22 cellular contexts compared by ENCODE assay signal in the genomic region with DNA sequence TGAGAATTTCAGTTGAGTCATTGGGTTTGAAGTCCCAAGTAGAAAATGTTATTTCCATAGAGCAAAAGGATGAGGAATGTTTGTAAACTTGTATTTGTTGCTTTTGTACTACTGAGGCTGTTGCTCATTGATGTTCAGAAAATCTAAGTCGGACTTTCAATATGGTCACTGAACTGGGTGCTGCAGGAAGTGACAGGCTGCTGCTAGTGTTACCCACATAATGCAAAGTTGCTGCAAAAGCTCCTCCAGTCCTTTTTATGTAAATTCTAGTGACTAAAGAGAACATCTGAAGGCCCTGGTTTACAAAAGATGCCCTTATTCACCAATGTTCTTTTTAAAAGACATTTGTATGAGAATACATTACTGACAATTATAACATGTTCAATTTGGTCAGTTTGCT.
DNase-seq lines count a peak whose midpoint lies in the region; ATAC-seq and TF ChIP-seq lines count a peak whose summit lies in the region.
"Had no signal": no experiment of that assay in that cellular context is flagged by ENCODE, and none has a peak within 500 bp of the region (broad histone marks: within the 10 kb centered on the region; RNA-seq: fewer than 3 reads in every experiment).

No MANE protein-coding gene starts in this region.

- H4K91ac ChIP-seq in neuronal stem cell (ENCODE audit: low read depth, low read length, poor library complexity): no peak overlapping the region

- H4K20me1 ChIP-seq in Karpas-422 (ENCODE audit: insufficient read depth, low read depth, low read length): no peaks in the 10 kb centered on the region
- H4K20me1 ChIP-seq: BLaER1 had no signal

- H2AFZ ChIP-seq in Karpas-422 (ENCODE audit: low read length): no peak overlapping the region
- H2AFZ ChIP-seq in neuronal stem cell (ENCODE audit: low read length): peak overlapping the region; percentile 36

- DNase-seq in Karpas-422 (peak; percentile 28), neuronal stem cell (ENCODE audit: low spot score) (no peak), SK-N-DZ (ENCODE audit: low spot score) (no peak), brain microvascular endothelial cell (no peak)
- DNase-seq in stimulated activated CD4-positive, alpha-beta T cell treated with anti-CD3 and anti-CD28 coated beads, Interleukin-2, amount 100 ng/mL, for 24 hours: no peak
- DNase-seq: CD4-positive, CD25-positive, alpha-beta regulatory T cell; DMS153; DND-41; HCEC 1CT; KBM-7; MM.1S; NCI-H2029; NCI-H446; NCI-H524 treated with DMSO at 0.1 percent for 48 hours; NCI-H774; SHP77 had no signal

- H3K4me1 ChIP-seq in Karpas-422 (ENCODE audit: low read length) (no peaks in the 10 kb centered on the region), neuronal stem cell (ENCODE audit: control insufficient read depth in 2 of 2, insufficient read depth in 1 of 2, low read depth in 1 of 2, low read length in 2 of 2) (peaks cover 0 to 4% of the 10 kb centered on the region in 2 donors)

- no peak overlapping the region for H3K23ac ChIP-seq in neuronal stem cell (ENCODE audit: low read depth, low read length, poor library complexity)

- in situ Hi-C loops in brain microvascular endothelial cell (cut with HindIII; ENCODE audit: low pct_ligation_motif_present, low sequenced_read_pairs): no loop called here

- H3K4me2 ChIP-seq in Karpas-422 (ENCODE audit: low read depth, low read length, poor library complexity, severe bottlenecking) (no peak overlapping the region), neuronal stem cell (ENCODE audit: insufficient read depth, low read length, poor library complexity, severe bottlenecking) (no peak overlapping the region)
- H3K4me2 ChIP-seq: BLaER1 had no signal

- H2AK5ac ChIP-seq in neuronal stem cell (ENCODE audit: low read depth, low read length): no peak overlapping the region

- no peak overlapping the region for H2BK120ac ChIP-seq in neuronal stem cell (ENCODE audit: low read depth, low read length)

- H3K27ac ChIP-seq in Karpas-422 (ENCODE audit: low read length): no peak overlapping the region
- no peak overlapping the region for H3K27ac ChIP-seq in neuronal stem cell (replicated peaks; ENCODE audit: low read length)
- H3K27ac ChIP-seq in brain microvascular endothelial cell: no peak overlapping the region
- H3K27ac ChIP-seq: BLaER1, RWPE1 had no signal

- H3K9ac ChIP-seq in Karpas-422 (ENCODE audit: low read length): no peak overlapping the region
- H3K9ac ChIP-seq in neuronal stem cell (ENCODE audit: low read depth, low read length, poor library complexity): no peak overlapping the region
- H3K9ac ChIP-seq: BLaER1 had no signal

- no peaks in the 10 kb centered on the region for H3K9me2 ChIP-seq in Karpas-422 (replicated peaks; ENCODE audit: insufficient read depth, low read length)

- H3K27me3 ChIP-seq in Karpas-422 (ENCODE audit: low read length): no peaks in the 10 kb centered on the region
- H3K27me3 ChIP-seq in neuronal stem cell (ENCODE audit: control insufficient read depth in 3 of 3, insufficient read depth in 3 of 3, low read depth in 1 of 3, low read length in 3 of 3): no peaks in the 10 kb centered on the region
- no peaks in the 10 kb centered on the region for H3K27me3 ChIP-seq in brain microvascular endothelial cell (replicated peaks)
- H3K27me3 ChIP-seq: BLaER1 had no signal

- no peak overlapping the region for H3K4me3 ChIP-seq in Karpas-422 (ENCODE audit: low read length)
- H3K4me3 ChIP-seq in neuronal stem cell (ENCODE audit: low read length in 2 of 2): no peak overlapping the region
- no peak overlapping the region for H3K4me3 ChIP-seq in brain microvascular endothelial cell (ENCODE audit: low read depth, low read length)
- H3K4me3 ChIP-seq: BLaER1 had no signal

- no peaks in the 10 kb centered on the region for H3K79me2 ChIP-seq in Karpas-422 (ENCODE audit: low read length)

- no peak overlapping the region for H2BK12ac ChIP-seq in neuronal stem cell (ENCODE audit: low read length)

- no peak for TF ChIP-seq CTCF in brain microvascular endothelial cell (IDR thresholded peaks at IDR 0.05; ENCODE audit: low read depth, low read length, missing control alignments)

- H3K79me1 ChIP-seq in neuronal stem cell (ENCODE audit: low read depth, low read length): no peaks in the 10 kb centered on the region

- no peaks in the 10 kb centered on the region for H3K36me3 ChIP-seq in Karpas-422 (ENCODE audit: insufficient read depth, low read length)
- H3K36me3 ChIP-seq in neuronal stem cell (replicated peaks in 1 of 2; ENCODE audit: control insufficient read depth in 2 of 2, insufficient read depth in 2 of 2, low read length in 2 of 2): no peaks in the 10 kb centered on the region
- no peaks in the 10 kb centered on the region for H3K36me3 ChIP-seq in brain microvascular endothelial cell (replicated peaks)
- H3K36me3 ChIP-seq: BLaER1 had no signal

- H4K8ac ChIP-seq in neuronal stem cell (ENCODE audit: low read depth, low read length): no peak overlapping the region

- no CpG with 5 or more reads among the region's 1 CpG for WGBS in neuronal stem cell (ENCODE audit: extremely low coverage in 2 of 2, insufficient read length in 2 of 2, insufficient replicate concordance in 1 of 2), 2 donors

- H3K9me3 ChIP-seq in Karpas-422 (ENCODE audit: low read length): no peaks in the 10 kb centered on the region
- peaks cover 0 to 2% of the 10 kb centered on the region in 2 donors for H3K9me3 ChIP-seq in neuronal stem cell (replicated peaks in 1 of 2; ENCODE audit: control insufficient read depth in 2 of 2, insufficient read depth in 1 of 2, low read depth in 1 of 2, low read length in 2 of 2)

- H3K4ac ChIP-seq in neuronal stem cell (ENCODE audit: low read length): no peak overlapping the region

- no peak overlapping the region for H3K14ac ChIP-seq in neuronal stem cell (ENCODE audit: low read length)

- H2BK15ac ChIP-seq in neuronal stem cell (ENCODE audit: low read length): no peak overlapping the region

- H3K18ac ChIP-seq in neuronal stem cell (ENCODE audit: low read length): no peak overlapping the region

- H2BK5ac ChIP-seq in neuronal stem cell (ENCODE audit: low read length): no peak overlapping the region

- ATAC-seq in GM18520 (IDR thresholded peaks at IDR 0.05; ENCODE audit: unreplicated experiment) (peak; percentile 74), GM21619 (IDR thresholded peaks at IDR 0.05; ENCODE audit: unreplicated experiment) (peak; percentile 66), HG03097 (IDR thresholded peaks at IDR 0.05; ENCODE audit: low FRiP score, unreplicated experiment) (no peak)
- ATAC-seq: Panc1 had no signal
